In the genomic region with DNA sequence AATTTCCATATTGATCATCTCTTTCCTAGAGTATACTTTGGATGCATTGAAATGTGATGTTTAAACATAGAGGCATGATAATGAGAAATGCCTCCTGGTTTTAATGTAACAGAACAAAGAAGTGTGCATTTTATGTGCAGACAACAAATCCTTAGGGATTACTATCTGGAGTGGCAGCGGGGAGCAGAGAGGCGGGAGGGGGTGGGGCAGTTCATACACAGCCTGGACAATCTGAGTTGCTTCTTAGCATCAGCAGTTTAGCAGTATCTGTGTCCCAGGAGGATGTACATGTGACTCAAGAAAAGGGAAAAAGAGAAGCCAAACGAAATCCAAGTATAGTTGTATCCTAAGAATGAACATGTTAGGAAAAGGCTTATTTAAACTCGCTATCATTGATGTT, we compare ENCODE assay signal across 18 cellular contexts.
DNase-seq lines count a peak whose midpoint lies in the region; ATAC-seq lines count a peak whose summit lies in the region.
"Had no signal": no experiment of that assay in that cellular context is flagged by ENCODE, and none has a peak within 500 bp of the region (broad histone marks: within the 10 kb centered on the region; RNA-seq: fewer than 3 reads in every experiment).

No MANE protein-coding gene starts in this region.

- DNase-seq in HAP-1 (ENCODE audit: low spot score in 2 of 2) (peak; percentile 84 to 85), NCI-H2227 (lab: John Stamatoyannopoulos, UW; ENCODE audit: unreplicated experiment) (peak; percentile 50), germinal center (ENCODE audit: low spot score) (no peak)
- DNase-seq: activated CD4-positive, CD25-positive, alpha-beta regulatory T cell treated with anti-CD3 and anti-CD28 coated beads, Interleukin-2, amount 50 U/mL, for 72 hours; activated effector memory CD4-positive, alpha-beta T cell treated with Interleukin-2 at 50 U/mL for 16 hours; amniotic stem cell; cerebellar nuclear complex; IMR-90; left lung; MM.1S; NCI-H2029 treated with DMSO at 0.1 percent for 48 hours; SIG-M5 had no signal

- no peak overlapping the region for H3K4me3 ChIP-seq in HAP-1
- no peak overlapping the region for H3K4me3 ChIP-seq in ectodermal cell (ENCODE audit: insufficient read depth, low read depth, low read length)
- no peak overlapping the region for H3K4me3 ChIP-seq in mesodermal cell (ENCODE audit: extremely low read depth, insufficient read depth, low read length, poor library complexity, severe bottlenecking)
- H3K4me3 ChIP-seq: left lung, testis had no signal

- no peaks in the 10 kb centered on the region for H3K27me3 ChIP-seq in HAP-1 (ENCODE audit: low read depth)
- no peaks in the 10 kb centered on the region for H3K27me3 ChIP-seq in ectodermal cell (ENCODE audit: control insufficient read depth, insufficient read depth, low read length, poor library complexity, severe bottlenecking)
- H3K27me3 ChIP-seq: left lung, testis had no signal

- WGBS in ectodermal cell, 2 experiments: 45 to 56% methylated on average over 3 to 4 of the region's 4 CpGs
- WGBS in mesodermal cell (ENCODE audit: insufficient coverage in 2 of 2), 2 experiments: 43 to 50% methylated on average over 2 to 4 of the region's 4 CpGs

- H3K27ac ChIP-seq in ectodermal cell (ENCODE audit: insufficient read depth, low read depth, low read length, poor library complexity, severe bottlenecking): peak overlapping the region; percentile 45
- peak overlapping the region; percentile 54 for H3K27ac ChIP-seq in mesodermal cell (ENCODE audit: low read depth, low read length, severe bottlenecking)
- H3K27ac ChIP-seq: left lung, testis had no signal

- in situ Hi-C loops in HAP-1 (cut with MboI; ENCODE audit: low sequenced_read_pairs): no loop called here

- H3K36me3 ChIP-seq in HAP-1 (replicated peaks): no peaks in the 10 kb centered on the region
- no peaks in the 10 kb centered on the region for H3K36me3 ChIP-seq in ectodermal cell (ENCODE audit: control insufficient read depth, insufficient read depth, low read length)
- H3K36me3 ChIP-seq in mesodermal cell (ENCODE audit: control insufficient read depth, insufficient read depth, low read length): no peaks in the 10 kb centered on the region
- H3K36me3 ChIP-seq: left lung had no signal

- ATAC-seq in HG02840 (IDR thresholded peaks at IDR 0.05; ENCODE audit: low FRiP score, unreplicated experiment) (no peak), GM21723 (IDR thresholded peaks at IDR 0.05; ENCODE audit: unreplicated experiment) (no peak), GM18868 (IDR thresholded peaks at IDR 0.05; ENCODE audit: unreplicated experiment) (no peak)
- ATAC-seq: left lung had no signal

- peaks cover 33% of the 10 kb centered on the region for H3K4me1 ChIP-seq in HAP-1
- H3K4me1 ChIP-seq in ectodermal cell (ENCODE audit: control insufficient read depth, insufficient read depth, low read length): peaks cover 19% of the 10 kb centered on the region
- peaks cover 36% of the 10 kb centered on the region for H3K4me1 ChIP-seq in mesodermal cell (ENCODE audit: control insufficient read depth, insufficient read depth, low read length, poor library complexity, severe bottlenecking)
- H3K4me1 ChIP-seq: left lung had no signal

- H3K9me3 ChIP-seq in HAP-1 (no peaks in the 10 kb centered on the region), ectodermal cell (ENCODE audit: control insufficient read depth, low read length) (no peaks in the 10 kb centered on the region), mesodermal cell (ENCODE audit: control insufficient read depth, low read length) (no peaks in the 10 kb centered on the region)
- H3K9me3 ChIP-seq: left lung, testis had no signal
